Comparison of ENCODE assay signal across 8 cellular contexts in genomic region chr19:47095707-47096704, GRCh38. TPM values are rescaled to one million over a fixed set of nuclear protein-coding genes. Genes with fewer than 3 reads are reported as not detected.
DNase-seq lines count a peak whose midpoint lies in the region; TF ChIP-seq lines count a peak whose summit lies in the region.

No MANE protein-coding gene starts in this region.

- peak; percentile 81 to 93 for DNase-seq in HL-60 (ENCODE audit: low read depth in 1 of 2, low spot score in 1 of 2)
- peak; percentile 45 for DNase-seq in activated CD4-positive, alpha-beta memory T cell treated with anti-CD3 and anti-CD28 coated beads, Interleukin-2, amount 10 ng/mL, durations not matched to agents 7 days and 5 days
- DNase-seq in cardiac muscle cell (ENCODE audit: low read depth in 1 of 2, low spot score in 1 of 2), result peak in 1 of 2 donors; percentile 45
- DNase-seq in DMS79 treated with DMSO at 0.1 percent for 48 hours (lab: John Stamatoyannopoulos, UW), result no peak
- DNase-seq in NCI-H2081 (lab: John Stamatoyannopoulos, UW), result no peak
- no peak for DNase-seq in NCI-H1417 treated with DMSO at 0.1 percent for 48 hours (lab: John Stamatoyannopoulos, UW)
- no peak for DNase-seq in islet precursor cell

- H3K27ac ChIP-seq in HL-60 (replicated peaks) (peak overlapping the region; percentile 96), cardiac muscle cell (peak overlapping the region; percentile 81), skin epidermis (peak overlapping the region; percentile 2 to 97 (median 83))

- no peaks in the 10 kb centered on the region for H3K9me3 ChIP-seq in cardiac muscle cell (ENCODE audit: low read depth)

- H3K27ac Mint-ChIP-seq in activated CD4-positive, alpha-beta memory T cell treated with anti-CD3 and anti-CD28 coated beads, Interleukin-2, amount 10 ng/mL, durations not matched to agents 7 days and 5 days, result peak overlapping the region; percentile 91

- no peak for TF ChIP-seq CTCF in HL-60 (IDR thresholded peaks at IDR 0.05; ENCODE audit: insufficient read depth, low read length)
- TF ChIP-seq CTCF in cardiac muscle cell (IDR thresholded peaks at IDR 0.05; ENCODE audit: low read depth, low read length), result no peak

- no peak overlapping the region for H3K4me3 ChIP-seq in HL-60 (replicated peaks; ENCODE audit: insufficient read depth, low read length)
- no peak overlapping the region for H3K4me3 ChIP-seq in cardiac muscle cell
- H3K4me3 ChIP-seq in skin epidermis, result no peak overlapping the region

- CTCF ChIA-PET in activated CD4-positive, alpha-beta memory T cell treated with anti-CD3 and anti-CD28 coated beads, Interleukin-2, amount 10 ng/mL, durations not matched to agents 7 days and 5 days (lab: Charles Lee), result interaction anchor here (0.9 to 2.2 kb wide), 7 partner anchors 13 to 161 kb away, joined by 3 to 9 read pairs (median 4); partner anchors contain the start of gene ZC3H4

- no peaks in the 10 kb centered on the region for H3K27me3 Mint-ChIP-seq in activated CD4-positive, alpha-beta memory T cell treated with anti-CD3 and anti-CD28 coated beads, Interleukin-2, amount 10 ng/mL, durations not matched to agents 7 days and 5 days

- peaks cover 11% of the 10 kb centered on the region for H3K36me3 ChIP-seq in cardiac muscle cell

- POLR2A ChIA-PET in activated CD4-positive, alpha-beta memory T cell treated with anti-CD3 and anti-CD28 coated beads, Interleukin-2, amount 10 ng/mL, durations not matched to agents 7 days and 5 days (lab: Charles Lee), result interaction anchor here (0.6 to 10.2 kb wide), 10 partner anchors 13 to 131 kb away, joined by 3 to 704 read pairs (median 6); partner anchors contain the start of genes SAE1 and ZC3H4

- peaks cover 46% of the 10 kb centered on the region for H3K4me1 ChIP-seq in cardiac muscle cell (ENCODE audit: low read depth)

- H3K4me1 Mint-ChIP-seq in activated CD4-positive, alpha-beta memory T cell treated with anti-CD3 and anti-CD28 coated beads, Interleukin-2, amount 10 ng/mL, durations not matched to agents 7 days and 5 days, result peaks cover 75% of the 10 kb centered on the region

- peak overlapping the region; percentile 79 for H3K4me3 Mint-ChIP-seq in activated CD4-positive, alpha-beta memory T cell treated with anti-CD3 and anti-CD28 coated beads, Interleukin-2, amount 10 ng/mL, durations not matched to agents 7 days and 5 days

- H3K27me3 ChIP-seq in HL-60 (ENCODE audit: insufficient read depth, poor library complexity, severe bottlenecking) (no peaks in the 10 kb centered on the region), cardiac muscle cell (no peaks in the 10 kb centered on the region)

- H3K9me3 Mint-ChIP-seq in activated CD4-positive, alpha-beta memory T cell treated with anti-CD3 and anti-CD28 coated beads, Interleukin-2, amount 10 ng/mL, durations not matched to agents 7 days and 5 days, result no peaks in the 10 kb centered on the region

- peaks cover 59% of the 10 kb centered on the region for H3K36me3 Mint-ChIP-seq in activated CD4-positive, alpha-beta memory T cell treated with anti-CD3 and anti-CD28 coated beads, Interleukin-2, amount 10 ng/mL, durations not matched to agents 7 days and 5 days (ENCODE audit: low read depth)

RNA-seq across cellular contexts. Expression of gene ZC3H4, which starts 17.6 kb away (rescaled TPM):
- total RNA-seq in activated CD4-positive, alpha-beta memory T cell treated with anti-CD3 and anti-CD28 coated beads, Interleukin-2, amount 10 ng/mL, durations not matched to agents 7 days and 5 days, result 100 to 1,000 TPM in 1 of 2 experiments, 10 to 100 TPM in 1; 98.3 to 104 TPM
- total RNA-seq in cardiac muscle cell, result 23.2 and 34.6 TPM in 2 replicates
- polyA plus RNA-seq in cardiac muscle cell, result 4.2 and 5.0 TPM in 2 replicates

RNA-seq across cellular contexts. Expression of gene SAE1, which starts 34.6 kb away (rescaled TPM):
- total RNA-seq in activated CD4-positive, alpha-beta memory T cell treated with anti-CD3 and anti-CD28 coated beads, Interleukin-2, amount 10 ng/mL, durations not matched to agents 7 days and 5 days, result 100 to 1,000 TPM; 150 TPM
- 128 and 148 TPM in 2 replicates for total RNA-seq in cardiac muscle cell
- 171 and 213 TPM in 2 replicates for polyA plus RNA-seq in cardiac muscle cell

RNA-seq across cellular contexts. Expression of gene TMEM160, which starts 47.6 kb away (rescaled TPM):
- total RNA-seq in activated CD4-positive, alpha-beta memory T cell treated with anti-CD3 and anti-CD28 coated beads, Interleukin-2, amount 10 ng/mL, durations not matched to agents 7 days and 5 days, result 10 to 100 TPM; 56.2 to 56.3 TPM
- 62.7 and 64.5 TPM in 2 replicates for total RNA-seq in cardiac muscle cell
- 123 and 129 TPM in 2 replicates for polyA plus RNA-seq in cardiac muscle cell

Comparison
In these comparisons a context has a peak if more than half of its experiments do, and no peak if none do; other contexts are left out.
1. DNase-seq: peak in HL-60 (2 of 2) and activated CD4-positive, alpha-beta memory T cell treated with anti-CD3 and anti-CD28 coated beads, Interleukin-2, amount 10 ng/mL, durations not matched to agents 7 days and 5 days (single experiment); none in DMS79 treated with DMSO at 0.1 percent for 48 hours (single experiment), NCI-H2081 (0 of 2), NCI-H1417 treated with DMSO at 0.1 percent for 48 hours (single experiment) and islet precursor cell (single experiment).
2. Peak in every context shown above with its lines, with median percentiles within 50 percentile points of each other: H3K27ac ChIP-seq.